22 cellular contexts compared by ENCODE assay signal in the genomic region with DNA sequence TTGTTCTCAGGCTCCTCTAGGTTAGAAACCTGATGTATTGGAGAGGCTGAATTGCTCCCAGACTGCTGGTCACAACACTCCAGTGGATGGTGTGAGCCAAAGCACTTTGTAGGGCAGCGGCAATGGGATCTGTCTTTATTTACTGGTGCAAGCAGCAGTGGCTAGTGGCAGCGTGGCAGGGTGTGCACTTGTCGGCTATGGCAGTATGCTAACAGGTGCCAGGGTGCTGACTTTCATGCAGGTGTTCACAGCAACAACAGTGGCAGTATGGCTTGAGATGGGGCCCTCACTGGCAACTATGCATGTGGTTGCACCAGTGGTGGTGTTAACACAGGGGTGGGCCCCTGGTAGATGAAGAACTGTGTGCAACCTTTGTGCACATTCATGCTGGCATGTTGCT.
DNase-seq lines count a peak whose midpoint lies in the region; ATAC-seq, FAIRE-seq and TF ChIP-seq lines count a peak whose summit lies in the region.
"Had no signal": no experiment of that assay in that cellular context is flagged by ENCODE, and none has a peak within 500 bp of the region (broad histone marks: within the 10 kb centered on the region; RNA-seq: fewer than 3 reads in every experiment).

No MANE protein-coding gene starts in this region.

- peaks cover 2% of the 10 kb centered on the region; the same call in 1 of the 2 replicates for H3K27me3 Mint-ChIP-seq in H9 (ENCODE audit: low read depth)
- H3K27me3 Mint-ChIP-seq in neural progenitor cell (ENCODE audit: insufficient read depth, low read depth): no peaks in the 10 kb centered on the region
- no peaks in the 10 kb centered on the region for H3K27me3 Mint-ChIP-seq in immature natural killer cell (ENCODE audit: low read depth in 3 of 3)
- H3K27me3 Mint-ChIP-seq: B cell; CD4-positive, alpha-beta T cell had no signal

- H2AK5ac ChIP-seq in H9 (ENCODE audit: insufficient read length, low read length): no peak overlapping the region
- no peak overlapping the region for H2AK5ac ChIP-seq in H1 (ENCODE audit: low read depth, low read length)

- H3K14ac ChIP-seq in H9 (ENCODE audit: insufficient read depth, low read length) (peak overlapping the region; percentile 25; the same call in 1 of the 2 replicates), H1 (ENCODE audit: insufficient read length) (no peak overlapping the region)

- H3K9me3 ChIP-seq in H9 (ENCODE audit: control insufficient read depth, low read depth, low read length) (no peaks in the 10 kb centered on the region), H1 (ENCODE audit: insufficient read depth in 2 of 2, low read depth in 1 of 2, low read length in 1 of 2) (no peaks in the 10 kb centered on the region), neural progenitor cell (ENCODE audit: low read depth) (no peaks in the 10 kb centered on the region), thyroid gland (no peaks in the 10 kb centered on the region)
- H3K9me3 ChIP-seq: A549; BLaER1 treated with 17β-estradiol and CSF1 and Interleukin-3, amounts not matched to agents 10 nM and 100 nM; Caco-2 had no signal

- H3K23me2 ChIP-seq in H9 (ENCODE audit: insufficient read length, low read depth, low read length, poor library complexity, severe bottlenecking) (no peaks in the 10 kb centered on the region), H1 (ENCODE audit: low read depth, low read length) (no peaks in the 10 kb centered on the region)

- H2BK15ac ChIP-seq in H9 (ENCODE audit: low read depth, low read length) (no peak overlapping the region), H1 (ENCODE audit: low read length) (no peak overlapping the region)

- H3K4me1 ChIP-seq in H9 (ENCODE audit: insufficient read depth, low read length) (no peaks in the 10 kb centered on the region), H1 (replicated peaks in 1 of 4; ENCODE audit: control insufficient read depth in 3 of 4, insufficient read depth in 4 of 4, low read length in 3 of 4) (no peaks in the 10 kb centered on the region), neural progenitor cell (peaks cover 6% of the 10 kb centered on the region), thyroid gland (no peaks in the 10 kb centered on the region)
- H3K4me1 ChIP-seq: A549; BLaER1 treated with 17β-estradiol and CSF1 and Interleukin-3, amounts not matched to agents 10 nM and 100 nM; Caco-2 had no signal

- H3F3A ChIP-seq in neural progenitor cell (ENCODE audit: low read depth): no peaks in the 10 kb centered on the region

- DNase-seq in H9 (no peak), H1 (ENCODE audit: low read depth in 1 of 2, low spot score in 2 of 2) (no peak), neural progenitor cell (ENCODE audit: low spot score) (no peak), thyroid gland (no peak), EL (no peak), immature natural killer cell (no peak)
- DNase-seq in stimulated activated effector memory CD8-positive, alpha-beta T cell treated with anti-CD3 and anti-CD28 coated beads, Interleukin-12 subunit alpha, Interleukin-12 subunit beta, amount 100 ng/mL, for 72 hours (ENCODE audit: low spot score in 2 of 2): no peak
- DNase-seq: AML-193; Caco-2; Calu3; CD4-positive, alpha-beta T cell; CD8-positive, alpha-beta T cell; DMS79 treated with DMSO at 0.1 percent for 48 hours; GDM1 had no signal

- CTCF ChIA-PET in H1 (lab: Charles Lee; ENCODE audit: partially characterized antibody): no interaction called here

- no CpG with 5 or more reads among the region's 3 CpGs for WGBS in H9 (ENCODE audit: extremely low coverage, insufficient read length, low lambda C conversion rate)
- WGBS in H1 (ENCODE audit: extremely low coverage in 1 of 2, insufficient coverage in 1 of 2, insufficient read length in 1 of 2, insufficient replicate concordance in 2 of 2, low coverage in 1 of 2, low lambda C conversion rate in 2 of 2, missing lambda C conversion rate in 1 of 2), 2 experiments: 92% methylated on average over 3 of the region's 3 CpGs; no CpG with 5 or more reads in 1 of the 2 experiments
- 81 to 92% methylated on average over 3 of the region's 3 CpGs for WGBS in thyroid gland, 2 donors

- H2BK20ac ChIP-seq in H9 (ENCODE audit: low read depth, low read length, poor library complexity, severe bottlenecking) (no peak overlapping the region), H1 (ENCODE audit: low read length) (no peak overlapping the region)

- H2BK12ac ChIP-seq in H9 (ENCODE audit: insufficient read length, low read depth, low read length) (no peak overlapping the region), H1 (ENCODE audit: low read depth, low read length) (no peak overlapping the region)

- H3K9me3 Mint-ChIP-seq in H9 (no peaks in the 10 kb centered on the region), neural progenitor cell (no peaks in the 10 kb centered on the region), immature natural killer cell (peaks cover 0 to 33% (median 14%) of the 10 kb centered on the region in 6 donors)
- peaks cover 14% of the 10 kb centered on the region for H3K9me3 Mint-ChIP-seq in stimulated activated effector memory CD8-positive, alpha-beta T cell treated with anti-CD3 and anti-CD28 coated beads, Interleukin-12 subunit alpha, Interleukin-12 subunit beta, amount 100 ng/mL, for 72 hours

- no peak overlapping the region for H4K91ac ChIP-seq in H9 (ENCODE audit: insufficient read length, low read depth, low read length)
- H4K91ac ChIP-seq in H1 (replicated peaks; ENCODE audit: insufficient read length, low read length): peak overlapping the region; percentile 65

- H2BK120ac ChIP-seq in H9 (ENCODE audit: low read depth, low read length, poor library complexity, severe bottlenecking) (no peak overlapping the region), H1 (replicated peaks; ENCODE audit: low read depth, low read length) (no peak overlapping the region)

- no peak for TF ChIP-seq EP300 in H1 (IDR thresholded peaks at IDR 0.05; ENCODE audit: borderline replicate concordance in 1 of 2, low read depth in 2 of 2, low read length in 2 of 2)

- ATAC-seq in stimulated activated effector memory CD8-positive, alpha-beta T cell treated with anti-CD3 and anti-CD28 coated beads, Interleukin-12 subunit alpha, Interleukin-12 subunit beta, amount 100 ng/mL, for 72 hours: peak; percentile 13
- ATAC-seq: A549; CD8-positive, alpha-beta T cell; GM12878 had no signal

- H3K18ac ChIP-seq in H9 (ENCODE audit: insufficient read length, low read depth, low read length) (no peak overlapping the region), H1 (ENCODE audit: extremely low read depth, low read length) (no peak overlapping the region)

- H4K8ac ChIP-seq in H9 (replicated peaks; ENCODE audit: insufficient read length, low read depth, low read length) (no peak overlapping the region), H1 (ENCODE audit: extremely low read depth, insufficient read depth, low read length) (0 out of 2 replicates have a peak overlapping the region, but pooled peaks have one; percentile 51)

- H3K23ac ChIP-seq in H9 (ENCODE audit: insufficient read length, low read depth, low read length) (no peak overlapping the region), H1 (ENCODE audit: insufficient read length) (no peak overlapping the region)

- H4K5ac ChIP-seq in H9 (ENCODE audit: insufficient read length, low read depth, low read length) (no peak overlapping the region), H1 (ENCODE audit: insufficient read length, low read depth, low read length) (no peak overlapping the region)

- no peaks in the 10 kb centered on the region for H3K79me2 ChIP-seq in H9 (ENCODE audit: insufficient read depth, low read length)
- no peaks in the 10 kb centered on the region for H3K79me2 ChIP-seq in H1 (ENCODE audit: control insufficient read depth in 1 of 2, insufficient read depth in 2 of 2, low read length in 2 of 2)
- no peaks in the 10 kb centered on the region for H3K79me2 ChIP-seq in neural progenitor cell (ENCODE audit: low read depth)

- H3K36me3 ChIP-seq in H1 (ENCODE audit: control insufficient read depth in 2 of 4, insufficient read depth in 4 of 4, low read length in 3 of 4) (no peaks in the 10 kb centered on the region), neural progenitor cell (no peaks in the 10 kb centered on the region), thyroid gland (no peaks in the 10 kb centered on the region)
- H3K36me3 ChIP-seq: BLaER1 treated with 17β-estradiol and CSF1 and Interleukin-3, amounts not matched to agents 10 nM and 100 nM had no signal

- H3K4me1 Mint-ChIP-seq in H9 (no peaks in the 10 kb centered on the region), neural progenitor cell (no peaks in the 10 kb centered on the region), immature natural killer cell (no peaks in the 10 kb centered on the region)
- no peaks in the 10 kb centered on the region for H3K4me1 Mint-ChIP-seq in stimulated activated effector memory CD8-positive, alpha-beta T cell treated with anti-CD3 and anti-CD28 coated beads, Interleukin-12 subunit alpha, Interleukin-12 subunit beta, amount 100 ng/mL, for 72 hours
- H3K4me1 Mint-ChIP-seq: B cell had no signal

- intact Hi-C loops in thyroid gland (cut with DNase I): loop anchor here (10.0 kb wide), 1 partner anchor 60 kb away; no protein-coding TSS in a partner anchor

- no peak overlapping the region for H2AFZ ChIP-seq in H9 (ENCODE audit: low read length)
- no peak overlapping the region for H2AFZ ChIP-seq in H1 (ENCODE audit: low read length)
- peak overlapping the region; percentile 19 for H2AFZ ChIP-seq in neural progenitor cell (replicated peaks)

- FAIRE-seq in H1 (lab: Jason Lieb, UNC): no peak
- FAIRE-seq: A549, GM12878, GM12892, GM18507 had no signal

- H3K9ac ChIP-seq in H9 (ENCODE audit: extremely low read depth, insufficient read length, low read length): no peak overlapping the region
- H3K9ac ChIP-seq in H1 (replicated peaks in 1 of 4; ENCODE audit: extremely low read depth in 1 of 4, low read depth in 3 of 4, low read length in 3 of 4): no peak overlapping the region
- no peak overlapping the region for H3K9ac ChIP-seq in neural progenitor cell
- H3K9ac ChIP-seq: BLaER1 treated with 17β-estradiol and CSF1 and Interleukin-3, amounts not matched to agents 10 nM and 100 nM had no signal

- H3K4me3 ChIP-seq in H1 (ENCODE audit: extremely low read depth in 1 of 4, insufficient read depth in 2 of 4, low read depth in 3 of 4, low read length in 4 of 4) (no peak overlapping the region), neural progenitor cell (no peak overlapping the region), thyroid gland (replicated peaks in 1 of 3) (no peak overlapping the region)
- H3K4me3 ChIP-seq: A549; BLaER1 treated with 17β-estradiol and CSF1 and Interleukin-3, amounts not matched to agents 10 nM and 100 nM; GM12878 had no signal

- H3K4ac ChIP-seq in H9 (ENCODE audit: low read depth, low read length) (no peak overlapping the region), H1 (replicated peaks; ENCODE audit: insufficient read length, low read depth, low read length) (no peak overlapping the region)

- H3K4me2 ChIP-seq in H9 (ENCODE audit: insufficient read depth, insufficient read length, low read length): no peak overlapping the region
- H3K4me2 ChIP-seq in H1 (ENCODE audit: insufficient read depth in 1 of 2, low read depth in 2 of 2, low read length in 2 of 2): no peak overlapping the region
- no peak overlapping the region for H3K4me2 ChIP-seq in neural progenitor cell
- H3K4me2 ChIP-seq: A549; BLaER1 treated with 17β-estradiol and CSF1 and Interleukin-3, amounts not matched to agents 10 nM and 100 nM had no signal

- H4K20me1 ChIP-seq in H9 (ENCODE audit: control insufficient read depth, insufficient read depth, insufficient read length): no peaks in the 10 kb centered on the region
- H4K20me1 ChIP-seq in H1 (replicated peaks in 1 of 2; ENCODE audit: control insufficient read depth in 1 of 2, insufficient read depth in 2 of 2, low read length in 2 of 2): no peaks in the 10 kb centered on the region
- H4K20me1 ChIP-seq in neural progenitor cell (ENCODE audit: low read depth): no peaks in the 10 kb centered on the region
- H4K20me1 ChIP-seq: BLaER1 treated with 17β-estradiol and CSF1 and Interleukin-3, amounts not matched to agents 10 nM and 100 nM had no signal

- H3K36me3 Mint-ChIP-seq in H9 (ENCODE audit: insufficient read depth in 1 of 3, low read depth in 3 of 3): no peaks in the 10 kb centered on the region
- H3K36me3 Mint-ChIP-seq in neural progenitor cell: no peaks in the 10 kb centered on the region
- H3K36me3 Mint-ChIP-seq in stimulated activated effector memory CD8-positive, alpha-beta T cell treated with anti-CD3 and anti-CD28 coated beads, Interleukin-12 subunit alpha, Interleukin-12 subunit beta, amount 100 ng/mL, for 72 hours: no peaks in the 10 kb centered on the region
- H3K36me3 Mint-ChIP-seq in immature natural killer cell: no peaks in the 10 kb centered on the region
- H3K36me3 Mint-ChIP-seq: CD8-positive, alpha-beta T cell had no signal

- H3K27ac Mint-ChIP-seq in H9 (no peak overlapping the region; a peak in 1 of 7 replicates), neural progenitor cell (no peak overlapping the region), immature natural killer cell (no peak overlapping the region)
- no peak overlapping the region for H3K27ac Mint-ChIP-seq in stimulated activated effector memory CD8-positive, alpha-beta T cell treated with anti-CD3 and anti-CD28 coated beads, Interleukin-12 subunit alpha, Interleukin-12 subunit beta, amount 100 ng/mL, for 72 hours
- H3K27ac Mint-ChIP-seq: B cell; CD4-positive, alpha-beta T cell; CD8-positive, alpha-beta T cell had no signal

- H3K27ac ChIP-seq in H9 (ENCODE audit: insufficient read length, low read depth, low read length) (no peak overlapping the region), H1 (ENCODE audit: low read depth, low read length) (no peak overlapping the region), neural progenitor cell (no peak overlapping the region), thyroid gland (no peak overlapping the region)
- H3K27ac ChIP-seq: 22Rv1; A549; BLaER1 treated with 17β-estradiol and CSF1 and Interleukin-3, amounts not matched to agents 10 nM and 100 nM; C4-2B had no signal

- H3K56ac ChIP-seq in H9 (ENCODE audit: insufficient read length, low read depth, low read length) (no peak overlapping the region), H1 (replicated peaks; ENCODE audit: insufficient read length, low read depth, low read length) (no peak overlapping the region)

- POLR2A ChIA-PET in H1 (lab: Charles Lee; ENCODE audit: partially characterized antibody): no interaction called here

- TF ChIP-seq RAD21 in H1 (IDR thresholded peaks at IDR 0.05 in 1 of 2, conservative IDR thresholded peaks at IDR 0.05 in 1 of 2; ENCODE audit: low read depth in 2 of 2, low read length in 2 of 2): no peak

- TF ChIP-seq POLR2A in H1 (IDR thresholded peaks at IDR 0.05; ENCODE audit: control extremely low read depth in 1 of 2, low read depth in 2 of 2, low read length in 2 of 2) (no peak), thyroid gland (IDR thresholded peaks at IDR 0.05) (no peak)

- no peaks in the 10 kb centered on the region for H3K27me3 ChIP-seq in H9 (ENCODE audit: insufficient read depth, low read length)
- H3K27me3 ChIP-seq in H1 (replicated peaks in 1 of 4; ENCODE audit: control insufficient read depth in 3 of 4, extremely low read depth in 1 of 4, insufficient read depth in 3 of 4, low read length in 3 of 4): no peaks in the 10 kb centered on the region
- no peaks in the 10 kb centered on the region for H3K27me3 ChIP-seq in neural progenitor cell
- H3K27me3 ChIP-seq in thyroid gland: no peaks in the 10 kb centered on the region
- H3K27me3 ChIP-seq: BLaER1 treated with 17β-estradiol and CSF1 and Interleukin-3, amounts not matched to agents 10 nM and 100 nM had no signal

- no peak overlapping the region for H2BK5ac ChIP-seq in H9 (ENCODE audit: insufficient read length, low read length)
- no peak overlapping the region for H2BK5ac ChIP-seq in H1 (ENCODE audit: low read depth, low read length)

- TF ChIP-seq CTCF in H9 (conservative IDR thresholded peaks at IDR 0.05) (no peak), H1 (IDR thresholded peaks at IDR 0.05; ENCODE audit: control extremely low read depth in 1 of 3, insufficient read depth in 1 of 3, low read depth in 1 of 3, low read length in 3 of 3) (no peak), neural progenitor cell (IDR thresholded peaks at IDR 0.05) (no peak), thyroid gland (IDR thresholded peaks at IDR 0.05) (no peak)

- no peak overlapping the region for H3K4me3 Mint-ChIP-seq in H9
- no peak overlapping the region for H3K4me3 Mint-ChIP-seq in neural progenitor cell
- H3K4me3 Mint-ChIP-seq in stimulated activated effector memory CD8-positive, alpha-beta T cell treated with anti-CD3 and anti-CD28 coated beads, Interleukin-12 subunit alpha, Interleukin-12 subunit beta, amount 100 ng/mL, for 72 hours: no peak overlapping the region
- H3K4me3 Mint-ChIP-seq in immature natural killer cell: no peak overlapping the region
- H3K4me3 Mint-ChIP-seq: B cell; CD4-positive, alpha-beta T cell; CD8-positive, alpha-beta T cell had no signal

- H3K79me1 ChIP-seq in H9 (ENCODE audit: insufficient read depth, low read depth, low read length, poor library complexity, severe bottlenecking) (no peaks in the 10 kb centered on the region), H1 (ENCODE audit: low read depth, low read length) (no peaks in the 10 kb centered on the region)

- no peak overlapping the region for H3T11ph ChIP-seq in H9 (ENCODE audit: low read length)
